15 cellular contexts compared by ENCODE assay signal in the genomic region with DNA sequence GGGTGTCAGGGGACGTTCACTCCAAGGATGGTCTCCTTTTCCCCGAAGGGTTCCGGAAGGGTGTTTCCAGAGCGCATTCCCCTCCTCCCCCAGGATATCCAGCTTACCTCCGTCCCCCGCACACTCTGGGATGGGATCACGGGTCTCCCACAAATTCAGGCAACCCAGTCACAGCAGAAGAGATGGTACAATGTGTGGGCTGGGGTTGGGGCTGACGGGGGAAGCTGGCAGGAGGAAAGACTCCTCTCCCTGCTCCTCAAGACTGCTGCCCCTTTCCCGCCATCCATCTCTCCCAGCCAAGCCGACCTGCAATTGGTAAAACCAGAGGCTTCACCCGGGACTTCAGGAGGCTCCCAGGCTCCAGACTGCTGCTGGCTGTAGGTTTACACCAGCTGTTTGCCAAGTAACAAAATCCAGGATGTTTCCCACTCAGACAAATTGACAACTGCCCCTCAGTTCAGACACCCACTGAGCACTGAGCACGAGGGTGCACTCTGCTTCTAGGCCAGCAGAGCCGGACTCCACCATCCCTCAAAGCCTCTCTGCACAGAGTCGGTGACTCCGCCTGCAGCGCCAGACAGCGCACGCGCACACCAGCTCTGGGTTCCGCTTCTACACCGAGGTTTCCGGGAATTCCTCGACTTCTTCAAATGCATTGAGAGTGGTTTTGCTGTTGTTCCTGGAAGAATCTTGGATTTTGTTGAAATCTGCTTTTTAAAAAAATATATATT. TPM values are rescaled to one million over a fixed set of nuclear protein-coding genes. Genes with fewer than 3 reads are reported as not detected.
DNase-seq lines count a peak whose midpoint lies in the region; ATAC-seq, FAIRE-seq and TF ChIP-seq lines count a peak whose summit lies in the region.
"Had no signal": no experiment of that assay in that cellular context is flagged by ENCODE, and none has a peak within 500 bp of the region (broad histone marks: within the 10 kb centered on the region; RNA-seq: fewer than 3 reads in every experiment).

No MANE protein-coding gene starts in this region.

- TF ChIP-seq POLR2A in breast epithelium (IDR thresholded peaks at IDR 0.05) (no peak), heart left ventricle (IDR thresholded peaks at IDR 0.05) (no peak), erythroblast (IDR thresholded peaks at IDR 0.05; ENCODE audit: low read length) (no peak)

- H3K36me3 ChIP-seq in breast epithelium, result no peaks in the 10 kb centered on the region
- no peaks in the 10 kb centered on the region for H3K36me3 ChIP-seq in heart left ventricle
- H3K36me3 ChIP-seq in pancreas, result no peaks in the 10 kb centered on the region
- H3K36me3 ChIP-seq in urinary bladder (ENCODE audit: insufficient read depth), result no peaks in the 10 kb centered on the region

- no peaks in the 10 kb centered on the region for H3K9me3 Mint-ChIP-seq in MCF 10A (ENCODE audit: unreplicated experiment)
- H3K9me3 Mint-ChIP-seq: HFFc6 had no signal

- no peak overlapping the region for H3K4me3 Mint-ChIP-seq in MCF 10A (ENCODE audit: unreplicated experiment)
- H3K4me3 Mint-ChIP-seq: mesothelial cell of epicardium had no signal

- no peak for DNase-seq in breast epithelium (ENCODE audit: low spot score in 2 of 2)
- no peak for DNase-seq in MCF 10A (ENCODE audit: unreplicated experiment)
- no peak for DNase-seq in heart left ventricle
- DNase-seq in pancreas, result no peak
- no peak for DNase-seq in erythroblast (lab: John Stamatoyannopoulos, UW)
- DNase-seq: activated T-cell treated with anti-CD3 and anti-CD28 coated beads for 4 hours, Karpas-422, OCI-M1 had no signal

- H3K9me3 ChIP-seq in breast epithelium, result no peaks in the 10 kb centered on the region
- no peaks in the 10 kb centered on the region for H3K9me3 ChIP-seq in heart left ventricle
- H3K9me3 ChIP-seq in pancreas, result no peaks in the 10 kb centered on the region

- BruUV-seq in MCF 10A (replicated peaks; lab: Mats Ljungman, UMichigan), result no TSS peak

- TF ChIP-seq CTCF in breast epithelium (IDR thresholded peaks at IDR 0.05), result no peak
- TF ChIP-seq CTCF in MCF 10A (IDR thresholded peaks at IDR 0.05; ENCODE audit: unreplicated experiment), result no peak
- TF ChIP-seq CTCF in heart left ventricle (IDR thresholded peaks at IDR 0.05), result no peak
- TF ChIP-seq CTCF in pancreas (IDR thresholded peaks at IDR 0.05), result no peak

- H3K4me1 ChIP-seq in breast epithelium, result peaks cover 0 to 5% of the 10 kb centered on the region in 2 donors
- H3K4me1 ChIP-seq in heart left ventricle, result peaks cover 0 to 31% (median 22%) of the 10 kb centered on the region in 12 donors
- H3K4me1 ChIP-seq in pancreas, result peaks cover 6 to 16% (median 13%) of the 10 kb centered on the region in 3 donors
- no peaks in the 10 kb centered on the region for H3K4me1 ChIP-seq in urinary bladder (ENCODE audit: insufficient read depth)

- H3K4me3 ChIP-seq in breast epithelium (peak overlapping the region in 1 of 3 donors; percentile 7), heart left ventricle (peak overlapping the region in 1 of 12 donors; percentile 28), pancreas (no peak overlapping the region), urinary bladder (ENCODE audit: low read depth, low read length) (no peak overlapping the region)
- H3K4me3 ChIP-seq: smooth muscle cell had no signal

- FAIRE-seq in pancreas (lab: Jason Lieb, UNC), result no peak
- FAIRE-seq: A204.1 had no signal

- 72 to 80% (median 75%) methylated on average over 22 to 23 of the region's 23 CpGs for WGBS in heart left ventricle, 4 donors
- WGBS in pancreas, 2 donors, result 80 to 84% methylated on average over 23 of the region's 23 CpGs
- WGBS in urinary bladder, result 88% methylated on average over 23 of the region's 23 CpGs

- no peaks in the 10 kb centered on the region for H3K27me3 Mint-ChIP-seq in MCF 10A (ENCODE audit: insufficient read depth, unreplicated experiment)

- CTCF ChIA-PET in MCF 10A (lab: Yijun Ruan, JAX), result no interaction called here

- ATAC-seq in heart left ventricle, result peak in 3 of 4 donors; percentile 10 to 14 (median 13)
- peak in 2 of 4 donors; percentile 17 to 18 for ATAC-seq in pancreas
- no peak for ATAC-seq in HG02759 (IDR thresholded peaks at IDR 0.05; ENCODE audit: unreplicated experiment)
- no peak for ATAC-seq in HG02870 (IDR thresholded peaks at IDR 0.05; ENCODE audit: unreplicated experiment)

- H3K27me3 ChIP-seq in breast epithelium (no peaks in the 10 kb centered on the region), heart left ventricle (no peaks in the 10 kb centered on the region), pancreas (no peaks in the 10 kb centered on the region)

- no peaks in the 10 kb centered on the region for H3K36me3 Mint-ChIP-seq in MCF 10A (ENCODE audit: insufficient read depth, unreplicated experiment)

- H3K27ac Mint-ChIP-seq in MCF 10A (ENCODE audit: low read depth, unreplicated experiment), result no peak overlapping the region
- H3K27ac Mint-ChIP-seq: HFFc6, mesothelial cell of epicardium had no signal

- intact Hi-C loops in breast epithelium (cut with DNase I; ENCODE audit: low total_unique reads) (no loop called here), MCF 10A (cut with micrococcal nuclease) (no loop called here), heart left ventricle (cut with DNase I) (loop anchor here in 1 of 10 donors (2.0 kb wide), 1 partner anchor 17 kb away; no protein-coding TSS in a partner anchor), pancreas (cut with DNase I) (no loop called here)

- POLR2A ChIA-PET in MCF 10A (lab: Yijun Ruan, JAX), result interaction anchor here (0.9 kb wide), 1 partner anchor 12 kb away, joined by 3 read pairs; no protein-coding TSS in a partner anchor

- peak overlapping the region; percentile 73 to 91 for H3K27ac ChIP-seq in breast epithelium
- H3K27ac ChIP-seq in heart left ventricle, result peak overlapping the region; percentile 84 to 97 (median 91)
- H3K27ac ChIP-seq in pancreas, result peak overlapping the region; percentile 57 to 77 (median 72)
- peak overlapping the region; percentile 42 for H3K27ac ChIP-seq in urinary bladder (ENCODE audit: low read depth)

- no peaks in the 10 kb centered on the region for H3K4me1 Mint-ChIP-seq in MCF 10A (ENCODE audit: insufficient read depth, unreplicated experiment)

RNA-seq across cellular contexts. Expression of a gene that starts 37.7 kb away (rescaled TPM):
- total RNA-seq in breast epithelium (1 to 10 TPM in 2 of 3 donors, under 1 TPM in 1; 0.98 to 3.8 (median 1.6) TPM), MCF 10A (2022) (0.54 TPM in 2 replicates), heart left ventricle (1 to 10 TPM in 6 of 9 donors, under 1 TPM in 3; 0.44 to 2.4 (median 1.3) TPM), pancreas (1 to 10 TPM in 1 of 6 donors, under 1 TPM in 5; 0.38 to 1.1 (median 0.69) TPM), urinary bladder (44.9 TPM)
- polyA plus RNA-seq in heart left ventricle (under 1 TPM; 0.26 to 0.88 TPM), pancreas (under 1 TPM; 0.65 to 0.75 TPM), urinary bladder (2.8 TPM)
- total RNA-seq: HFFc6, mesothelial cell of epicardium, smooth muscle cell had no signal
- polyA plus RNA-seq: smooth muscle cell had no signal

RNA-seq across cellular contexts. Expression of a gene that starts 41.9 kb away (rescaled TPM):
- under 1 TPM; 0.29 to 0.98 (median 0.80) TPM for total RNA-seq in breast epithelium
- total RNA-seq in MCF 10A (2022), result not detected in 2 replicates
- total RNA-seq in heart left ventricle, result under 1 TPM in 5 of 9 donors, not detected in 4; 0.16 to 0.72 (median 0.44) TPM
- under 1 TPM in 1 of 2 donors, not detected in 1; 0.23 TPM for polyA plus RNA-seq in heart left ventricle
- not detected for total RNA-seq in pancreas
- under 1 TPM; 0.09 to 0.46 TPM for polyA plus RNA-seq in pancreas
- total RNA-seq in urinary bladder, result 1.0 TPM
- 0.23 TPM for polyA plus RNA-seq in urinary bladder
- total RNA-seq: HFFc6, mesothelial cell of epicardium, smooth muscle cell had no signal
- polyA plus RNA-seq: smooth muscle cell had no signal

RNA-seq across cellular contexts. Expression of a gene that starts 44.1 kb away (rescaled TPM):
- total RNA-seq in breast epithelium, result 1 to 10 TPM in 2 of 3 donors, under 1 TPM in 1; 0.98 to 1.1 (median 1.0) TPM
- 4.4 and 5.4 TPM in 2 replicates for total RNA-seq in MCF 10A (2022)
- total RNA-seq in heart left ventricle, result 1 to 10 TPM in 4 of 9 donors, under 1 TPM in 4, not detected in 1; 0.25 to 1.7 (median 0.97) TPM
- under 1 TPM; 0.32 to 0.65 TPM for polyA plus RNA-seq in heart left ventricle
- under 1 TPM; 0.21 to 0.93 (median 0.45) TPM for total RNA-seq in pancreas
- under 1 TPM; 0.73 to 0.99 TPM for polyA plus RNA-seq in pancreas
- 5.1 TPM for total RNA-seq in urinary bladder
- 0.80 TPM for polyA plus RNA-seq in urinary bladder

Comparison
In these comparisons a context has a peak if more than half of its experiments do, and no peak if none do; other contexts are left out.
1. ATAC-seq: peak in heart left ventricle (3 of 4); none in HG02759 (single experiment) and HG02870 (single experiment).
2. Peak in every context shown above with its lines, with median percentiles within 50 percentile points of each other: H3K27ac ChIP-seq.